ENCODE assay signal across 12 cellular contexts in genomic region chr9:126376311-126376902, GRCh38. TPM values are rescaled to one million over a fixed set of nuclear protein-coding genes. Genes with fewer than 3 reads are reported as not detected.
A peak's percentile ranks its signal among the peaks of the same experiment; 100 is the strongest.
DNase-seq lines count a peak whose midpoint lies in the region; ATAC-seq and TF ChIP-seq lines count a peak whose summit lies in the region.
"Had no signal": no experiment of that assay in that cellular context is flagged by ENCODE, and none has a peak within 500 bp of the region (broad histone marks: within the 10 kb centered on the region; RNA-seq: fewer than 3 reads in every experiment).

No MANE protein-coding gene starts in this region.

- intact Hi-C loops in activated CD8-positive, alpha-beta T cell treated with anti-CD3 and anti-CD28 coated beads for 36 hours (cut with micrococcal nuclease) = no loop called here

- H3K4me3 Mint-ChIP-seq in activated CD8-positive, alpha-beta T cell treated with anti-CD3 and anti-CD28 coated beads for 36 hours = no peak overlapping the region
- no peak overlapping the region for H3K4me3 Mint-ChIP-seq in stimulated activated naive B cell treated with anti-CD40 and anti-IgM and Interleukin-4, amounts not matched to agents 10 μg/mL and 1 μg/mL and 100 μg/mL, for 72 hours
- H3K4me3 Mint-ChIP-seq: naive B cell; T-helper 2 cell treated with Interferon-gamma antibody and Interleukin-4, amounts not matched to agents 5 μg/mL and 100 μg/mL, for 36 hours had no signal

- peak; percentile 44 for DNase-seq in HuH-7 (ENCODE audit: low spot score)
- DNase-seq in activated CD8-positive, alpha-beta T cell treated with anti-CD3 and anti-CD28 coated beads for 36 hours = no peak
- DNase-seq in left kidney (ENCODE audit: low read depth, low spot score) = peak; percentile 88
- DNase-seq in stimulated activated naive B cell treated with anti-CD40 and anti-IgM and Interleukin-4, amounts not matched to agents 10 μg/mL and 1 μg/mL and 100 μg/mL, for 72 hours = no peak
- DNase-seq in KBM-7 = no peak
- DNase-seq in stimulated activated CD4-positive, alpha-beta T cell treated with anti-CD3 and anti-CD28 coated beads, Interleukin-4, amount 100 ng/mL, for 4 hours = no peak
- DNase-seq: activated effector memory CD4-positive, alpha-beta T cell treated with anti-CD3 and anti-CD28 coated beads, Interleukin-2, amount 50 U/mL, for 16 hours; naive B cell; NCI-H1694 had no signal

- peak overlapping the region; percentile 14 for H3K27ac Mint-ChIP-seq in activated CD8-positive, alpha-beta T cell treated with anti-CD3 and anti-CD28 coated beads for 36 hours
- peak overlapping the region; percentile 56 for H3K27ac Mint-ChIP-seq in stimulated activated naive B cell treated with anti-CD40 and anti-IgM and Interleukin-4, amounts not matched to agents 10 μg/mL and 1 μg/mL and 100 μg/mL, for 72 hours
- H3K27ac Mint-ChIP-seq: T-helper 2 cell treated with Interferon-gamma antibody and Interleukin-4, amounts not matched to agents 5 μg/mL and 100 μg/mL, for 36 hours had no signal

- peaks cover 29% of the 10 kb centered on the region for H3K4me1 Mint-ChIP-seq in activated CD8-positive, alpha-beta T cell treated with anti-CD3 and anti-CD28 coated beads for 36 hours (ENCODE audit: low read depth)
- H3K4me1 Mint-ChIP-seq in stimulated activated naive B cell treated with anti-CD40 and anti-IgM and Interleukin-4, amounts not matched to agents 10 μg/mL and 1 μg/mL and 100 μg/mL, for 72 hours = peaks cover 16 to 22% of the 10 kb centered on the region in 2 donors

- in situ Hi-C loops in KBM-7 (cut with MboI; ENCODE audit: low pct_unique_long_range_greater_than_20kb, low sequenced_read_pairs) = no loop called here

- no peaks in the 10 kb centered on the region for H3K27me3 Mint-ChIP-seq in activated CD8-positive, alpha-beta T cell treated with anti-CD3 and anti-CD28 coated beads for 36 hours
- H3K27me3 Mint-ChIP-seq in stimulated activated naive B cell treated with anti-CD40 and anti-IgM and Interleukin-4, amounts not matched to agents 10 μg/mL and 1 μg/mL and 100 μg/mL, for 72 hours = peaks cover 7 to 12% of the 10 kb centered on the region in 2 donors

- ATAC-seq in activated CD8-positive, alpha-beta T cell treated with anti-CD3 and anti-CD28 coated beads for 36 hours = no peak
- no peak for ATAC-seq in stimulated activated naive B cell treated with anti-CD40 and anti-IgM and Interleukin-4, amounts not matched to agents 10 μg/mL and 1 μg/mL and 100 μg/mL, for 72 hours (replicated peaks)
- ATAC-seq in HG02840 (IDR thresholded peaks at IDR 0.05; ENCODE audit: low FRiP score, unreplicated experiment) (no peak), HG02973 (IDR thresholded peaks at IDR 0.05; ENCODE audit: unreplicated experiment) (no peak)

- CTCF ChIA-PET in activated CD8-positive, alpha-beta T cell treated with anti-CD3 and anti-CD28 coated beads for 36 hours (lab: Charles Lee) = interaction anchor here (1.1 to 2.8 kb wide), 2 partner anchors 9 to 22 kb away, joined by 4 to 7 read pairs; no protein-coding TSS in a partner anchor

- H3K36me3 Mint-ChIP-seq in activated CD8-positive, alpha-beta T cell treated with anti-CD3 and anti-CD28 coated beads for 36 hours (ENCODE audit: low read depth) = no peaks in the 10 kb centered on the region
- no peaks in the 10 kb centered on the region for H3K36me3 Mint-ChIP-seq in stimulated activated naive B cell treated with anti-CD40 and anti-IgM and Interleukin-4, amounts not matched to agents 10 μg/mL and 1 μg/mL and 100 μg/mL, for 72 hours
- H3K36me3 Mint-ChIP-seq: naive B cell had no signal

- no peak for TF ChIP-seq CTCF in activated CD8-positive, alpha-beta T cell treated with anti-CD3 and anti-CD28 coated beads for 36 hours (IDR thresholded peaks at IDR 0.05)

- no peaks in the 10 kb centered on the region for H3K9me3 Mint-ChIP-seq in activated CD8-positive, alpha-beta T cell treated with anti-CD3 and anti-CD28 coated beads for 36 hours
- H3K9me3 Mint-ChIP-seq in stimulated activated naive B cell treated with anti-CD40 and anti-IgM and Interleukin-4, amounts not matched to agents 10 μg/mL and 1 μg/mL and 100 μg/mL, for 72 hours = no peaks in the 10 kb centered on the region
- H3K9me3 Mint-ChIP-seq: naive B cell; T-helper 2 cell treated with Interferon-gamma antibody and Interleukin-4, amounts not matched to agents 5 μg/mL and 100 μg/mL, for 36 hours had no signal

- POLR2A ChIA-PET in activated CD8-positive, alpha-beta T cell treated with anti-CD3 and anti-CD28 coated beads for 36 hours (lab: Charles Lee) = interaction anchor here (0.8 to 1.0 kb wide), 2 partner anchors 16 to 48 kb away, joined by 3 to 4 read pairs; no protein-coding TSS in a partner anchor

RNA-seq across cellular contexts. Expression of gene MVB12B, which starts 49.8 kb away (rescaled TPM):
- 1 to 10 TPM; 6.4 to 6.6 TPM for total RNA-seq in activated CD8-positive, alpha-beta T cell treated with anti-CD3 and anti-CD28 coated beads for 36 hours

Comparison
In these comparisons a context has a peak if more than half of its experiments do, and no peak if none do; other contexts are left out.
1. DNase-seq: peak in HuH-7 (single experiment) and left kidney (single experiment); none in activated CD8-positive, alpha-beta T cell treated with anti-CD3 and anti-CD28 coated beads for 36 hours (single experiment), stimulated activated naive B cell treated with anti-CD40 and anti-IgM and Interleukin-4, amounts not matched to agents 10 μg/mL and 1 μg/mL and 100 μg/mL, for 72 hours (single experiment), KBM-7 (single experiment) and stimulated activated CD4-positive, alpha-beta T cell treated with anti-CD3 and anti-CD28 coated beads, Interleukin-4, amount 100 ng/mL, for 4 hours (0 of 2).